1 cellular context compared by ENCODE assay signal in genomic region chrX:66030505-66031317, GRCh38.
TF ChIP-seq lines count a peak whose summit lies in the region.

No MANE protein-coding gene starts in this region.

TF ChIP-seq in HEK293, 187 proteins besides CTCF, POLR2A, EP300 and RAD21 (continued from another document):
- no peak for TF ChIP-seq GFI1B (tag by site-specific recombination; IDR thresholded peaks at IDR 0.05)
- TF ChIP-seq ZNF776 (tag by site-specific recombination; IDR thresholded peaks at IDR 0.05; ENCODE audit: borderline replicate concordance): no peak
- no peak for TF ChIP-seq ZNF624 (tag by site-specific recombination; IDR thresholded peaks at IDR 0.05)
- TF ChIP-seq BCL6B (tag by site-specific recombination; IDR thresholded peaks at IDR 0.05): no peak
- TF ChIP-seq ZNF184 (tag by site-specific recombination; IDR thresholded peaks at IDR 0.05): no peak
- TF ChIP-seq ZNF843 (tag by site-specific recombination; IDR thresholded peaks at IDR 0.05): no peak
- no peak for TF ChIP-seq ZSCAN5A (tag by site-specific recombination; IDR thresholded peaks at IDR 0.05)
